In genomic region chr16:8936421-8936820, GRCh38 we compare ENCODE assay signal across 9 cellular contexts. TPM values are rescaled to one million over a fixed set of nuclear protein-coding genes. Genes with fewer than 3 reads are reported as not detected.
DNase-seq lines count a peak whose midpoint lies in the region; ATAC-seq and TF ChIP-seq lines count a peak whose summit lies in the region.
"Had no signal": no experiment of that assay in that cellular context is flagged by ENCODE, and none has a peak within 500 bp of the region (broad histone marks: within the 10 kb centered on the region; RNA-seq: fewer than 3 reads in every experiment).

No MANE protein-coding gene starts in this region.

- H3K27me3 ChIP-seq in Panc1 (ENCODE audit: control insufficient read depth, insufficient read depth, low read length): no peaks in the 10 kb centered on the region

- no peaks in the 10 kb centered on the region for H3K36me3 ChIP-seq in Panc1 (ENCODE audit: control insufficient read depth, insufficient read depth, low read length)
- H3K36me3 ChIP-seq: thoracic aorta had no signal

- POLR2A ChIA-PET in Panc1 (lab: Charles Lee): interaction anchor here (0.6 kb wide), 1 partner anchor 72 kb away, joined by 3 read pairs; no protein-coding TSS in a partner anchor

- ATAC-seq in GM18520 (IDR thresholded peaks at IDR 0.05; ENCODE audit: unreplicated experiment) (peak; percentile 79), HG03064 (IDR thresholded peaks at IDR 0.05; ENCODE audit: low read depth, unreplicated experiment) (peak; percentile 77), Panc1 (peak; percentile 90), left ventricle myocardium superior (peak; percentile 54)

- TF ChIP-seq CTCF in AG09319 (IDR thresholded peaks at IDR 0.05; ENCODE audit: low read depth, low read length): peak; percentile 47
- peak; percentile 79 for TF ChIP-seq CTCF in Panc1 (IDR thresholded peaks at IDR 0.05)

- H3K4me1 ChIP-seq in Panc1 (ENCODE audit: control insufficient read depth, insufficient read depth, low read length): peaks cover 29% of the 10 kb centered on the region

- CTCF ChIA-PET in Panc1 (lab: Charles Lee): interaction anchor here (0.5 to 2.2 kb wide), 6 partner anchors 11 to 72 kb away, joined by 3 to 18 read pairs (median 4); partner anchors contain the start of gene CARHSP1

- in situ Hi-C loops in Panc1 (cut with HindIII; ENCODE audit: low pct_unique_long_range_greater_than_20kb, low sequenced_read_pairs): no loop called here

- no TSS peak for BruUV-seq in Panc1 (replicated peaks; lab: Mats Ljungman, UMichigan)

- DNase-seq in AG09319 (ENCODE audit: extremely low read depth, low read depth) (no peak), Panc1 (ENCODE audit: low read depth, low spot score) (peak; percentile 32), left ventricle myocardium superior (no peak), T1000 (lab: John Stamatoyannopoulos, UW) (no peak)
- peak; percentile 69 for DNase-seq in activated T-helper 9 cell treated with anti-CD3 and anti-CD28 coated beads, Interleukin-2, amount 50 U/mL, for 16 hours (ENCODE audit: low read depth)
- peak; percentile 81 for DNase-seq in stimulated activated CD4-positive, alpha-beta T cell treated with anti-CD3 and anti-CD28 coated beads, Interleukin-4, amount 100 ng/mL, for 1 hour

- no peak overlapping the region for H3K27ac ChIP-seq in Panc1 (ENCODE audit: low read length)
- H3K27ac ChIP-seq: thoracic aorta had no signal

- intact Hi-C loops in Panc1 (cut with micrococcal nuclease; ENCODE audit: unreplicated experiment) (no loop called here), left ventricle myocardium superior (cut with micrococcal nuclease) (no loop called here)

- no peak overlapping the region for H3K4me3 ChIP-seq in Panc1 (ENCODE audit: low read depth in 2 of 2, low read length in 2 of 2)
- H3K4me3 ChIP-seq: thoracic aorta had no signal

- H3K9me3 ChIP-seq in Panc1 (ENCODE audit: control insufficient read depth, insufficient read depth, low read depth, low read length): no peaks in the 10 kb centered on the region
- H3K9me3 ChIP-seq: thoracic aorta had no signal

RNA-seq across cellular contexts. Expression of gene USP7, which starts 27.3 kb away (rescaled TPM):
- total RNA-seq in Panc1 (2021; ENCODE audit: unreplicated experiment) (125 TPM), left ventricle myocardium superior (68.0 TPM)
- 66.1 TPM for polyA plus RNA-seq in Panc1 (2012; ENCODE audit: insufficient read length)

RNA-seq across cellular contexts. Expression of gene LITAFD, which starts 54.3 kb away (rescaled TPM):
- total RNA-seq in Panc1 (2021; ENCODE audit: unreplicated experiment): not detected
- polyA plus RNA-seq in Panc1 (2012; ENCODE audit: insufficient read length): not detected
- total RNA-seq in left ventricle myocardium superior: not detected
- total RNA-seq: thoracic aorta had no signal

Comparison
In these comparisons a context has a peak if more than half of its experiments do, and no peak if none do; other contexts are left out.
1. DNase-seq: peak in Panc1 (single experiment), activated T-helper 9 cell treated with anti-CD3 and anti-CD28 coated beads, Interleukin-2, amount 50 U/mL, for 16 hours (single experiment) and stimulated activated CD4-positive, alpha-beta T cell treated with anti-CD3 and anti-CD28 coated beads, Interleukin-4, amount 100 ng/mL, for 1 hour (single experiment); none in AG09319 (single experiment), left ventricle myocardium superior (single experiment) and T1000 (single experiment).
2. Peak in every context shown above with its lines, with median percentiles within 50 percentile points of each other: ATAC-seq.